1 cellular context compared by ENCODE assay signal in genomic region chr20:19773471-19773870, GRCh38.
TF ChIP-seq lines count a peak whose summit lies in the region.

No MANE protein-coding gene starts in this region.

TF ChIP-seq in IMR-90, 13 proteins besides CTCF, POLR2A, EP300 and RAD21 (continued from another document):
- TF ChIP-seq USF2 (IDR thresholded peaks at IDR 0.05; ENCODE audit: low read depth, low read length) (no peak), MAFK (IDR thresholded peaks at IDR 0.05; ENCODE audit: low read depth, low read length) (no peak), CEBPB (IDR thresholded peaks at IDR 0.05; ENCODE audit: low read depth, low read length) (no peak), NFE2L2 (IDR thresholded peaks at IDR 0.05; ENCODE audit: low read depth, low read length) (no peak), BHLHE40 (IDR thresholded peaks at IDR 0.05; ENCODE audit: low read depth, low read length) (no peak)
